In the genomic region with DNA sequence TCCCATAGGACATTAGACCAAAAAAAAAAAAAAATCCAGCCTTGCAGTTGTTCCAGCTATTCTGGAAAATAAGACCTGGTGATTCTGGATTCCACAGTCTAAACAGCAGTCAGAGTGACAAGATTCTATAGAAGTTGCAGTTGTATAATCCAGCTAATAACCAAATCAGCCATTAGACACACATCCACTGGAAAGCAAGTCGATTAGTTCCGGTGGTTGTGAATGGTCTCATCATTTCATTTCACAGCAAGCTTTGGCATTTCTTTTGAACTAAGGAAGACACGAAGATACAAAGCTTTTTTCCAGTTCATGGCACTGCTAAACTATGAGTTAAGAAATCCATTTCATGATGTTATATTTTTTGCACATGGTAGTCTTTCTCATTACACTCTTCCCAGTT, we compare ENCODE assay signal across 19 cellular contexts. TPM values are rescaled to one million over a fixed set of nuclear protein-coding genes. Genes with fewer than 3 reads are reported as not detected.
DNase-seq lines count a peak whose midpoint lies in the region; ATAC-seq and TF ChIP-seq lines count a peak whose summit lies in the region.
"Had no signal": no experiment of that assay in that cellular context is flagged by ENCODE, and none has a peak within 500 bp of the region (broad histone marks: within the 10 kb centered on the region; RNA-seq: fewer than 3 reads in every experiment).

No MANE protein-coding gene starts in this region.

- H3K9ac ChIP-seq in neural progenitor cell: no peak overlapping the region
- H3K9ac ChIP-seq: BLaER1 treated with 17β-estradiol and CSF1 and Interleukin-3, amounts not matched to agents 10 nM and 100 nM had no signal

- H3K4me3 ChIP-seq in SJCRH30: peak overlapping the region; percentile 48
- no peak overlapping the region for H3K4me3 ChIP-seq in ectodermal cell (ENCODE audit: insufficient read depth, low read depth, low read length)
- H3K4me3 ChIP-seq in neural progenitor cell: no peak overlapping the region
- no peak overlapping the region for H3K4me3 ChIP-seq in ascending aorta
- H3K4me3 ChIP-seq: BLaER1 treated with 17β-estradiol and CSF1 and Interleukin-3, amounts not matched to agents 10 nM and 100 nM; GM23338 had no signal

- peak; percentile 72 to 93 for DNase-seq in SJCRH30
- DNase-seq in foreskin melanocyte: peak; percentile 59
- DNase-seq in neural progenitor cell (ENCODE audit: low spot score): no peak
- no peak for DNase-seq in ascending aorta (ENCODE audit: low spot score in 2 of 2)
- no peak for DNase-seq in T-helper 2 cell treated with Interferon-gamma antibody and Interleukin-4, amounts not matched to agents 5 μg/mL and 100 μg/mL, for 36 hours (ENCODE audit: low spot score)
- no peak for DNase-seq in natural killer cell treated with Interleukin-12 subunit alpha and Interleukin-12 subunit beta and Interleukin-15 and Interleukin-18, amount 100 ng/mL, for 72 hours (ENCODE audit: low spot score)
- no peak for DNase-seq in DMS53 (lab: John Stamatoyannopoulos, UW)
- DNase-seq: CD4-positive, alpha-beta T cell; CD8-positive, alpha-beta memory T cell; DMS 273 treated with DMSO at 0.1 percent for 48 hours; DMS79 treated with DMSO at 0.1 percent for 48 hours; GF-D8; H9 had no signal

- ATAC-seq in natural killer cell treated with Interleukin-12 subunit alpha and Interleukin-12 subunit beta and Interleukin-15 and Interleukin-18, amount 100 ng/mL, for 72 hours: no peak
- ATAC-seq: GM23338, HCT116 had no signal

- H3K27me3 ChIP-seq in SJCRH30: no peaks in the 10 kb centered on the region
- H3K27me3 ChIP-seq in ectodermal cell (ENCODE audit: control insufficient read depth, insufficient read depth, low read length, poor library complexity, severe bottlenecking): no peaks in the 10 kb centered on the region
- peaks cover 54% of the 10 kb centered on the region for H3K27me3 ChIP-seq in neural progenitor cell
- H3K27me3 ChIP-seq in ascending aorta: no peaks in the 10 kb centered on the region
- H3K27me3 ChIP-seq: BLaER1 treated with 17β-estradiol and CSF1 and Interleukin-3, amounts not matched to agents 10 nM and 100 nM had no signal

- H2AFZ ChIP-seq in neural progenitor cell (replicated peaks): no peak overlapping the region
- H2AFZ ChIP-seq: GM23338 had no signal

- H3K36me3 ChIP-seq in SJCRH30 (no peaks in the 10 kb centered on the region), ectodermal cell (ENCODE audit: control insufficient read depth, insufficient read depth, low read length) (no peaks in the 10 kb centered on the region), neural progenitor cell (no peaks in the 10 kb centered on the region), ascending aorta (no peaks in the 10 kb centered on the region)
- H3K36me3 ChIP-seq: BLaER1 treated with 17β-estradiol and CSF1 and Interleukin-3, amounts not matched to agents 10 nM and 100 nM had no signal

- no peak overlapping the region for H3K4me2 ChIP-seq in neural progenitor cell
- H3K4me2 ChIP-seq: GM23338 had no signal

- no peaks in the 10 kb centered on the region for H3K79me2 ChIP-seq in neural progenitor cell (ENCODE audit: low read depth)

- H3K27ac ChIP-seq in SJCRH30 (peak overlapping the region; percentile 98), ectodermal cell (ENCODE audit: insufficient read depth, low read depth, low read length, poor library complexity, severe bottlenecking) (peak overlapping the region; percentile 60), neural progenitor cell (no peak overlapping the region), ascending aorta (no peak overlapping the region)
- H3K27ac ChIP-seq: BLaER1 treated with 17β-estradiol and CSF1 and Interleukin-3, amounts not matched to agents 10 nM and 100 nM had no signal

- peaks cover 4% of the 10 kb centered on the region for H3F3A ChIP-seq in neural progenitor cell (ENCODE audit: low read depth)

- H3K9me3 ChIP-seq in SJCRH30 (replicated peaks): no peaks in the 10 kb centered on the region; the same call in 1 of the 2 replicates
- H3K9me3 ChIP-seq in ectodermal cell (ENCODE audit: control insufficient read depth, low read length): no peaks in the 10 kb centered on the region
- H3K9me3 ChIP-seq in neural progenitor cell (ENCODE audit: low read depth): no peaks in the 10 kb centered on the region
- H3K9me3 ChIP-seq in ascending aorta: no peaks in the 10 kb centered on the region
- H3K9me3 ChIP-seq: BLaER1 treated with 17β-estradiol and CSF1 and Interleukin-3, amounts not matched to agents 10 nM and 100 nM had no signal

- no peaks in the 10 kb centered on the region for H3K36me3 Mint-ChIP-seq in neural progenitor cell
- H3K36me3 Mint-ChIP-seq in T-helper 2 cell treated with Interferon-gamma antibody and Interleukin-4, amounts not matched to agents 5 μg/mL and 100 μg/mL, for 36 hours (ENCODE audit: low read depth): no peaks in the 10 kb centered on the region
- no peaks in the 10 kb centered on the region for H3K36me3 Mint-ChIP-seq in natural killer cell treated with Interleukin-12 subunit alpha and Interleukin-12 subunit beta and Interleukin-15 and Interleukin-18, amount 100 ng/mL, for 72 hours
- H3K36me3 Mint-ChIP-seq: CD14-positive monocyte; CD8-positive, alpha-beta memory T cell had no signal

- 93 to 97% methylated on average over 3 of the region's 3 CpGs for WGBS in ectodermal cell, 2 experiments

- peaks cover 34% of the 10 kb centered on the region for H3K4me1 ChIP-seq in SJCRH30
- H3K4me1 ChIP-seq in ectodermal cell (ENCODE audit: control insufficient read depth, insufficient read depth, low read length): no peaks in the 10 kb centered on the region
- H3K4me1 ChIP-seq in neural progenitor cell: peaks cover 10% of the 10 kb centered on the region
- no peaks in the 10 kb centered on the region for H3K4me1 ChIP-seq in ascending aorta

- H3K27ac Mint-ChIP-seq in neural progenitor cell: peak overlapping the region; percentile 97
- no peak overlapping the region for H3K27ac Mint-ChIP-seq in T-helper 2 cell treated with Interferon-gamma antibody and Interleukin-4, amounts not matched to agents 5 μg/mL and 100 μg/mL, for 36 hours
- no peak overlapping the region for H3K27ac Mint-ChIP-seq in natural killer cell treated with Interleukin-12 subunit alpha and Interleukin-12 subunit beta and Interleukin-15 and Interleukin-18, amount 100 ng/mL, for 72 hours
- H3K27ac Mint-ChIP-seq: B cell; CD14-positive monocyte; CD4-positive, alpha-beta T cell; CD8-positive, alpha-beta memory T cell; GM23338; H9 had no signal

- TF ChIP-seq CTCF in neural progenitor cell (IDR thresholded peaks at IDR 0.05) (no peak), ascending aorta (IDR thresholded peaks at IDR 0.05) (no peak)

- no peaks in the 10 kb centered on the region for H4K20me1 ChIP-seq in neural progenitor cell (ENCODE audit: low read depth)
- H4K20me1 ChIP-seq: BLaER1 treated with 17β-estradiol and CSF1 and Interleukin-3, amounts not matched to agents 10 nM and 100 nM had no signal

- H3K9me3 Mint-ChIP-seq in neural progenitor cell: no peaks in the 10 kb centered on the region
- H3K9me3 Mint-ChIP-seq in T-helper 2 cell treated with Interferon-gamma antibody and Interleukin-4, amounts not matched to agents 5 μg/mL and 100 μg/mL, for 36 hours: no peaks in the 10 kb centered on the region
- H3K9me3 Mint-ChIP-seq in natural killer cell treated with Interleukin-12 subunit alpha and Interleukin-12 subunit beta and Interleukin-15 and Interleukin-18, amount 100 ng/mL, for 72 hours: no peaks in the 10 kb centered on the region
- H3K9me3 Mint-ChIP-seq: CD14-positive monocyte; CD4-positive, alpha-beta T cell; CD8-positive, alpha-beta memory T cell; GM23338 had no signal

- H3K4me3 Mint-ChIP-seq in neural progenitor cell: no peak overlapping the region
- no peak overlapping the region for H3K4me3 Mint-ChIP-seq in T-helper 2 cell treated with Interferon-gamma antibody and Interleukin-4, amounts not matched to agents 5 μg/mL and 100 μg/mL, for 36 hours
- no peak overlapping the region for H3K4me3 Mint-ChIP-seq in natural killer cell treated with Interleukin-12 subunit alpha and Interleukin-12 subunit beta and Interleukin-15 and Interleukin-18, amount 100 ng/mL, for 72 hours
- H3K4me3 Mint-ChIP-seq: B cell; CD14-positive monocyte; CD4-positive, alpha-beta T cell; CD8-positive, alpha-beta memory T cell; GM23338; H9 had no signal

- intact Hi-C loops in ascending aorta (cut with DNase I): no loop called here

- peaks cover 13% of the 10 kb centered on the region for H3K27me3 Mint-ChIP-seq in neural progenitor cell (ENCODE audit: insufficient read depth, low read depth)
- peaks cover 28% of the 10 kb centered on the region for H3K27me3 Mint-ChIP-seq in T-helper 2 cell treated with Interferon-gamma antibody and Interleukin-4, amounts not matched to agents 5 μg/mL and 100 μg/mL, for 36 hours (ENCODE audit: low read depth)
- H3K27me3 Mint-ChIP-seq in natural killer cell treated with Interleukin-12 subunit alpha and Interleukin-12 subunit beta and Interleukin-15 and Interleukin-18, amount 100 ng/mL, for 72 hours: peaks cover 27 to 44% of the 10 kb centered on the region in 2 donors

- H3K4me1 Mint-ChIP-seq in neural progenitor cell: peaks cover 29% of the 10 kb centered on the region
- peaks cover 1% of the 10 kb centered on the region for H3K4me1 Mint-ChIP-seq in T-helper 2 cell treated with Interferon-gamma antibody and Interleukin-4, amounts not matched to agents 5 μg/mL and 100 μg/mL, for 36 hours (ENCODE audit: low read depth)
- no peaks in the 10 kb centered on the region for H3K4me1 Mint-ChIP-seq in natural killer cell treated with Interleukin-12 subunit alpha and Interleukin-12 subunit beta and Interleukin-15 and Interleukin-18, amount 100 ng/mL, for 72 hours (ENCODE audit: low read depth in 2 of 2)
- H3K4me1 Mint-ChIP-seq: B cell; CD8-positive, alpha-beta memory T cell had no signal

RNA-seq across cellular contexts. Expression of a gene that starts 54.4 kb away (rescaled TPM):
- 41.8 and 49.3 TPM in 2 replicates for total RNA-seq in SJCRH30 (2014; rRNA removed; shearing (Covaris generic))
- polyA plus RNA-seq in ectodermal cell (2013, experiment 1 of 4): 2.7 TPM
- 3.6 TPM for polyA plus RNA-seq in ectodermal cell (2013, experiment 2 of 4)
- polyA plus RNA-seq in ectodermal cell (2013, experiment 3 of 4): 5.2 TPM
- polyA plus RNA-seq in ectodermal cell (2013, experiment 4 of 4): 5.8 TPM
- total RNA-seq in neural progenitor cell (ENCODE audit: low replicate concordance): 1.9 and 2.1 TPM in 2 replicates
- 47.5 TPM for total RNA-seq in ascending aorta
- total RNA-seq in natural killer cell treated with Interleukin-12 subunit alpha and Interleukin-12 subunit beta and Interleukin-15 and Interleukin-18, amount 100 ng/mL, for 72 hours: 10 to 100 TPM; 23.5 to 24.7 TPM

Comparison
In these comparisons a context has a peak if more than half of its experiments do, and no peak if none do; other contexts are left out.
1. DNase-seq: peak in SJCRH30 (2 of 2) and foreskin melanocyte (single experiment); none in neural progenitor cell (single experiment), ascending aorta (0 of 2), T-helper 2 cell treated with Interferon-gamma antibody and Interleukin-4, amounts not matched to agents 5 μg/mL and 100 μg/mL, for 36 hours (single experiment), natural killer cell treated with Interleukin-12 subunit alpha and Interleukin-12 subunit beta and Interleukin-15 and Interleukin-18, amount 100 ng/mL, for 72 hours (single experiment) and DMS53 (single experiment).
2. H3K27ac ChIP-seq: peak in SJCRH30 (single experiment) and ectodermal cell (single experiment); none in neural progenitor cell (single experiment) and ascending aorta (0 of 2).